12 cellular contexts compared by ENCODE assay signal in the genomic region with DNA sequence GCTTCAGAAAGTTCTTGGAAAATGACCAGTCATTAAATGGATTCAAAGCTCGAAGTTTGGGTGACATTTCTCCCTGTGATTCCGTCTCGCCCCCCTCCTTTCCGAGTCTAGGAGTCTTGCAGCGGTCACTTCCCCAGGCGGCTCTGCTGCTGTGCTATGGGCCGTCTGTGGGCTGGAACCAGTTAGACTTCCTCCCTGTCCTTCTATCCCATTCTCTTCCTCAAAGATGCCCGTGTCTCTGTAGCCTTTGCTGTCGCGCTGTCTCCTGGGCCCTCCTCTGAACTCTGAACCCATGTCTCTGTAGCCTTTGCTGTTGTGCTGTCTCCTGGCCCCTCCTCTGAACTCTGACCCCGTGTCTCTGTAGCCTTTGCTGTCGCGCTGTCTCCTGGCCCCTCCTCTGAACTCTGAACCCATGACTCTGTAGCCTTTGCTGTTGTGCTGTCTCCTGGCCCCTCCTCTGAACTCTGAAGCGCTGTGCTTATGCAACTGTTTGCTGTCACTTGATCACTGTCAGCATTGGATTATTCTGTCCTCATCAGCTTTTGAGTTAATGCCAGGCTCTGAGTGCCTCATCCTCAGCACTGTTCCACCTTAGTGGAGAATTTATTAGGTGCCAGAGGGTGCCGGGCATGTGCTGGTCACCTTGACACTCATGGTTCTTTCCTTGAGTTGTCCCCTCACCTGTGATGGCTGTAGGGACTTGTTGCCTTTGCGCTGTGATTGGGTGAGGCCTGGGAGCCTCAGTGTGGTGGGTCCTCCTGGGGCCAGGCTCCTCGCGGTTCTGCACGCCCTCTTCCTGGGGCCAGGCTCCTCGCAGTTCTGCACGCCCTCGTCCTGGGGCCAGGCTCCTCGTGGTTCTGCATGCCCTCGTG.
DNase-seq lines count a peak whose midpoint lies in the region; ATAC-seq and TF ChIP-seq lines count a peak whose summit lies in the region.
"Had no signal": no experiment of that assay in that cellular context is flagged by ENCODE, and none has a peak within 500 bp of the region (broad histone marks: within the 10 kb centered on the region; RNA-seq: fewer than 3 reads in every experiment).

No MANE protein-coding gene starts in this region.

- H3K4me1 ChIP-seq in gastrocnemius medialis (peaks cover 23 to 25% of the 10 kb centered on the region in 2 donors), sigmoid colon (no peaks in the 10 kb centered on the region)
- H3K4me1 ChIP-seq: tibial artery had no signal

- TF ChIP-seq POLR2A in gastrocnemius medialis (IDR thresholded peaks at IDR 0.05) = no peak
- TF ChIP-seq POLR2A in sigmoid colon (IDR thresholded peaks at IDR 0.05) = no peak

- H3K27me3 ChIP-seq in gastrocnemius medialis = no peaks in the 10 kb centered on the region
- no peaks in the 10 kb centered on the region for H3K27me3 ChIP-seq in sigmoid colon
- H3K27me3 ChIP-seq: tibial artery had no signal

- in situ Hi-C loops in gastrocnemius medialis (cut with MboI; ENCODE audit: low sequenced_read_pairs in 4 of 4) = no loop called here

- TF ChIP-seq EP300 in sigmoid colon (IDR thresholded peaks at IDR 0.05) = no peak

- H3K36me3 ChIP-seq in gastrocnemius medialis = no peaks in the 10 kb centered on the region
- H3K36me3 ChIP-seq in sigmoid colon = no peaks in the 10 kb centered on the region

- no peaks in the 10 kb centered on the region for H3K9me3 ChIP-seq in T-helper 17 cell (ENCODE audit: control insufficient read depth, low read length, poor library complexity, severe bottlenecking)
- H3K9me3 ChIP-seq in gastrocnemius medialis = no peaks in the 10 kb centered on the region
- H3K9me3 ChIP-seq in sigmoid colon = no peaks in the 10 kb centered on the region
- H3K9me3 ChIP-seq: tibial artery had no signal

- no peak for ATAC-seq in T-helper 17 cell
- ATAC-seq in gastrocnemius medialis = peak; percentile 84 to 87

- H3K9me3 Mint-ChIP-seq in IgD-negative memory B cell = no peaks in the 10 kb centered on the region
- peaks cover 0 to 2% (median 0%) of the 10 kb centered on the region in 6 donors for H3K9me3 Mint-ChIP-seq in immature natural killer cell
- H3K9me3 Mint-ChIP-seq: activated naive CD8-positive, alpha-beta T cell treated with anti-CD3 and anti-CD28 coated beads, Interleukin-2, amount 10 ng/mL, durations not matched to agents 7 days and 5 days; T-helper 1 cell treated with Interleukin-12 subunit alpha and Interleukin-12 subunit beta and Interleukin-4 antibody, amounts not matched to agents 30 μg/mL and 1 μg/mL, for 36 hours had no signal

- H3K27ac Mint-ChIP-seq in IgD-negative memory B cell (peak overlapping the region in 2 of 3 donors; percentile 53 to 85), T-helper 17 cell (peak overlapping the region; percentile 47), immature natural killer cell (peak overlapping the region; percentile 62 to 78 (median 70))
- H3K27ac Mint-ChIP-seq: activated naive CD8-positive, alpha-beta T cell treated with anti-CD3 and anti-CD28 coated beads, Interleukin-2, amount 10 ng/mL, durations not matched to agents 7 days and 5 days; T-helper 1 cell treated with Interleukin-12 subunit alpha and Interleukin-12 subunit beta and Interleukin-4 antibody, amounts not matched to agents 30 μg/mL and 1 μg/mL, for 36 hours had no signal

- H3K4me3 ChIP-seq in gastrocnemius medialis (peak overlapping the region in 1 of 4 donors; percentile 7), sigmoid colon (no peak overlapping the region)
- H3K4me3 ChIP-seq: tibial artery had no signal

- H3K27ac ChIP-seq in gastrocnemius medialis (peak overlapping the region; percentile 64 to 79 (median 71)), sigmoid colon (no peak overlapping the region)
- H3K27ac ChIP-seq: tibial artery had no signal

- TF ChIP-seq CTCF in gastrocnemius medialis (IDR thresholded peaks at IDR 0.05 in 4 of 5, conservative IDR thresholded peaks at IDR 0.05 in 1 of 5) (no peak), sigmoid colon (IDR thresholded peaks at IDR 0.05) (no peak)

- WGBS in sigmoid colon, 2 donors = 54 to 80% methylated on average over 24 of the region's 24 CpGs

- DNase-seq in T-helper 17 cell = no peak
- DNase-seq in immature natural killer cell = no peak
- peak; percentile 61 to 70 for DNase-seq in gastrocnemius medialis
- DNase-seq in sigmoid colon = no peak
- no peak for DNase-seq in SKM-1 treated with dmso at 0.1 percent for 144 hours (lab: John Stamatoyannopoulos, UW; ENCODE audit: unreplicated experiment)
- no peak for DNase-seq in NCI-H2227 (lab: John Stamatoyannopoulos, UW; ENCODE audit: unreplicated experiment)
- no peak for DNase-seq in cerebellum (ENCODE audit: low spot score)
- DNase-seq: activated naive CD8-positive, alpha-beta T cell treated with anti-CD3 and anti-CD28 coated beads, Interleukin-2, amount 10 ng/mL, durations not matched to agents 7 days and 5 days; H7; tibial artery had no signal

- intact Hi-C loops in gastrocnemius medialis (cut with DNase I; ENCODE audit: low total_unique reads) (loop anchor here (5.0 kb wide), 1 partner anchor 93 kb away; no protein-coding TSS in a partner anchor), sigmoid colon (cut with DNase I) (no loop called here)

- H3K4me3 Mint-ChIP-seq in IgD-negative memory B cell (peak overlapping the region in 1 of 4 donors; percentile 60), T-helper 17 cell (no peak overlapping the region), immature natural killer cell (peak overlapping the region in 1 of 5 donors; percentile 5)
- H3K4me3 Mint-ChIP-seq: activated naive CD8-positive, alpha-beta T cell treated with anti-CD3 and anti-CD28 coated beads, Interleukin-2, amount 10 ng/mL, durations not matched to agents 7 days and 5 days; T-helper 1 cell treated with Interleukin-12 subunit alpha and Interleukin-12 subunit beta and Interleukin-4 antibody, amounts not matched to agents 30 μg/mL and 1 μg/mL, for 36 hours had no signal

- H3K4me1 Mint-ChIP-seq in IgD-negative memory B cell (peaks cover 8 to 16% (median 15%) of the 10 kb centered on the region in 3 donors), T-helper 17 cell (peaks cover 18% of the 10 kb centered on the region), immature natural killer cell (peaks cover 46 to 52% of the 10 kb centered on the region in 2 donors)

- H3K27me3 Mint-ChIP-seq in IgD-negative memory B cell (no peaks in the 10 kb centered on the region), T-helper 17 cell (no peaks in the 10 kb centered on the region), immature natural killer cell (ENCODE audit: low read depth in 3 of 3) (peaks cover 0 to 2% (median 0%) of the 10 kb centered on the region in 3 donors)
- H3K27me3 Mint-ChIP-seq: activated naive CD8-positive, alpha-beta T cell treated with anti-CD3 and anti-CD28 coated beads, Interleukin-2, amount 10 ng/mL, durations not matched to agents 7 days and 5 days had no signal

- H3K36me3 Mint-ChIP-seq in IgD-negative memory B cell (no peaks in the 10 kb centered on the region), T-helper 17 cell (ENCODE audit: low read depth) (peaks cover 4% of the 10 kb centered on the region), immature natural killer cell (peaks cover 2 to 15% (median 2%) of the 10 kb centered on the region in 3 donors)

Comparison
In these comparisons a context has a peak if more than half of its experiments do, and no peak if none do; other contexts are left out.
1. DNase-seq: peak in gastrocnemius medialis (2 of 2); none in T-helper 17 cell (0 of 3), immature natural killer cell (0 of 3), sigmoid colon (single experiment), SKM-1 treated with dmso at 0.1 percent for 144 hours (single experiment), NCI-H2227 (single experiment) and cerebellum (single experiment).
2. H3K27ac ChIP-seq: peak in gastrocnemius medialis (4 of 4); none in sigmoid colon (0 of 4).
3. Peak in every context shown above with its lines, with median percentiles within 50 percentile points of each other: H3K27ac Mint-ChIP-seq.